Comparison of ENCODE assay signal across 13 cellular contexts in the genomic region with DNA sequence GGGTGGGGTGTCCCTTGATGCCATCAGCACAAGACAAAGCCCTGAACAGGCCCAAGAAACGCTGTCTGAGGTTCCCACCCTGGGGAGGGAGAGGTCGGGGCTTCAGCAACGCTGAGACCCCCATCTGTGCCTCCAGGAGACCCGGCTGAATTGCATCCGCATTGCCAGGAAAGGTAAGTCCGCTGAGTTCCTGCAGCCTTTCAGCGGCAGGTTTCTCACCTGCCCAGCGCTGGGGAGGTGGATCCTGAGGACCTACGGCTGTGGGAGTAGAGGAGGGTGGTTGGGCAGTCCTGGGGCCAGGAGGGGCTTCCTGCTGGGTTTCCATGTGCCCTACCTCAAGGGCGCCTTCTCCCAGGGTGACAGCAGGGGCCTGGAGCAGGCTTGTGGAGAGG. TPM values are rescaled to one million over a fixed set of nuclear protein-coding genes. Genes with fewer than 3 reads are reported as not detected.
DNase-seq lines count a peak whose midpoint lies in the region; ATAC-seq and TF ChIP-seq lines count a peak whose summit lies in the region.
"Had no signal": no experiment of that assay in that cellular context is flagged by ENCODE, and none has a peak within 500 bp of the region (broad histone marks: within the 10 kb centered on the region; RNA-seq: fewer than 3 reads in every experiment).

No MANE protein-coding gene starts in this region.

- H3K9ac ChIP-seq in DND-41 (ENCODE audit: low read depth, low read length) (no peak overlapping the region), MM.1S (ENCODE audit: low read length) (no peak overlapping the region), endodermal cell (ENCODE audit: extremely low read depth, low read length, poor library complexity, severe bottlenecking) (no peak overlapping the region), neural progenitor cell (peak overlapping the region; percentile 21)

- peaks cover 4% of the 10 kb centered on the region for H3K36me3 Mint-ChIP-seq in endodermal cell (ENCODE audit: low read depth)
- H3K36me3 Mint-ChIP-seq in neural progenitor cell: peaks cover 2% of the 10 kb centered on the region
- H3K36me3 Mint-ChIP-seq: activated naive CD4-positive, alpha-beta T cell treated with anti-CD3 and anti-CD28 coated beads, Interleukin-2, amount 50 U/mL, for 24 hours; immature natural killer cell; stimulated activated naive B cell treated with anti-CD40 and anti-IgM and Interleukin-4, amounts not matched to agents 10 μg/mL and 1 μg/mL and 100 μg/mL, for 72 hours had no signal

- ATAC-seq in DND-41 (ENCODE audit: insufficient read depth, low read depth) (no peak), HG03159 (IDR thresholded peaks at IDR 0.05; ENCODE audit: unreplicated experiment) (no peak)

- peak overlapping the region; percentile 33; the same call in 1 of the 2 replicates for H2AFZ ChIP-seq in DND-41 (ENCODE audit: low read depth, low read length)
- peak overlapping the region; percentile 97 for H2AFZ ChIP-seq in MM.1S (ENCODE audit: low read length)
- H2AFZ ChIP-seq in neural progenitor cell (replicated peaks): peak overlapping the region; percentile 68

- no peaks in the 10 kb centered on the region for H3F3A ChIP-seq in MM.1S (ENCODE audit: insufficient read depth, low read length)
- peaks cover 23% of the 10 kb centered on the region for H3F3A ChIP-seq in neural progenitor cell (ENCODE audit: low read depth)

- TF ChIP-seq CTCF in DND-41 (IDR thresholded peaks at IDR 0.05; ENCODE audit: borderline replicate concordance, extremely low read depth, low read length, poor library complexity, severe bottlenecking) (no peak), MM.1S (IDR thresholded peaks at IDR 0.05; ENCODE audit: low read length) (no peak), endodermal cell (conservative IDR thresholded peaks at IDR 0.05) (no peak), neural progenitor cell (IDR thresholded peaks at IDR 0.05) (no peak), transverse colon (IDR thresholded peaks at IDR 0.05) (no peak)

- no peak for TF ChIP-seq POLR2A in transverse colon (IDR thresholded peaks at IDR 0.05)

- 62 to 70% methylated on average over 6 to 10 of the region's 10 CpGs for WGBS in endodermal cell (ENCODE audit: insufficient coverage in 1 of 2, insufficient read length in 1 of 2), 2 experiments
- 86% methylated on average over 10 of the region's 10 CpGs; no CpG with 5 or more reads in 1 of the 2 donors for WGBS in transverse colon (ENCODE audit: low coverage in 1 of 2), 2 donors

- H3K9me2 ChIP-seq in MM.1S (replicated peaks; ENCODE audit: insufficient read depth, low read length): no peaks in the 10 kb centered on the region

- intact Hi-C loops in transverse colon (cut with DNase I; ENCODE audit: low total_unique reads): no loop called here

- H4K20me1 ChIP-seq in DND-41 (ENCODE audit: insufficient read depth, low read length): peaks cover 3% of the 10 kb centered on the region; the same call in 1 of the 2 replicates
- no peaks in the 10 kb centered on the region for H4K20me1 ChIP-seq in MM.1S (ENCODE audit: insufficient read depth, low read length)
- no peaks in the 10 kb centered on the region for H4K20me1 ChIP-seq in neural progenitor cell (ENCODE audit: low read depth)

- no peak for TF ChIP-seq EP300 in transverse colon (IDR thresholded peaks at IDR 0.05; ENCODE audit: low read depth)

- peak overlapping the region; percentile 93 for H3K27ac Mint-ChIP-seq in endodermal cell
- H3K27ac Mint-ChIP-seq in neural progenitor cell: peak overlapping the region; percentile 99
- H3K27ac Mint-ChIP-seq: activated naive CD4-positive, alpha-beta T cell treated with anti-CD3 and anti-CD28 coated beads, Interleukin-2, amount 50 U/mL, for 24 hours; stimulated activated naive B cell treated with anti-CD40 and anti-IgM and Interleukin-4, amounts not matched to agents 10 μg/mL and 1 μg/mL and 100 μg/mL, for 72 hours had no signal

- DNase-seq in DND-41: no peak
- DNase-seq in MM.1S: no peak
- no peak for DNase-seq in endodermal cell
- no peak for DNase-seq in neural progenitor cell (ENCODE audit: low spot score)
- no peak for DNase-seq in DMS79 treated with DMSO at 0.1 percent for 48 hours (lab: John Stamatoyannopoulos, UW)
- no peak for DNase-seq in transverse colon
- DNase-seq: effector CD4-positive, alpha-beta T cell; stimulated activated naive B cell treated with anti-CD40 and anti-IgM and Interleukin-4, amounts not matched to agents 10 μg/mL and 1 μg/mL and 100 μg/mL, for 72 hours had no signal

- H3K4me2 ChIP-seq in DND-41 (ENCODE audit: insufficient read depth, low read length) (no peak overlapping the region), MM.1S (ENCODE audit: low read depth, low read length) (peak overlapping the region; percentile 50; the same call in 1 of the 2 replicates), neural progenitor cell (peak overlapping the region; percentile 96)

- H3K4me3 ChIP-seq in DND-41 (ENCODE audit: low read depth in 1 of 2, low read length in 2 of 2) (no peak overlapping the region), MM.1S (ENCODE audit: low read length) (peak overlapping the region; percentile 31; the same call in 1 of the 2 replicates), endodermal cell (ENCODE audit: low read length) (peak overlapping the region; percentile 72), neural progenitor cell (peak overlapping the region; percentile 57), transverse colon (no peak overlapping the region)
- H3K4me3 ChIP-seq: vagina had no signal

- no peaks in the 10 kb centered on the region for H3K36me3 ChIP-seq in DND-41 (ENCODE audit: insufficient read depth, low read length)
- no peaks in the 10 kb centered on the region for H3K36me3 ChIP-seq in MM.1S (replicated peaks; ENCODE audit: insufficient read depth, low read length)
- no peaks in the 10 kb centered on the region for H3K36me3 ChIP-seq in endodermal cell (ENCODE audit: control insufficient read depth, insufficient read depth, low read length)
- no peaks in the 10 kb centered on the region for H3K36me3 ChIP-seq in neural progenitor cell
- H3K36me3 ChIP-seq in transverse colon: no peaks in the 10 kb centered on the region

- H3K27me3 Mint-ChIP-seq in endodermal cell (ENCODE audit: insufficient read depth) (no peaks in the 10 kb centered on the region), neural progenitor cell (ENCODE audit: insufficient read depth, low read depth) (peaks cover 7% of the 10 kb centered on the region)
- H3K27me3 Mint-ChIP-seq: activated naive CD4-positive, alpha-beta T cell treated with anti-CD3 and anti-CD28 coated beads, Interleukin-2, amount 50 U/mL, for 24 hours had no signal

- H3K4me1 ChIP-seq in DND-41 (ENCODE audit: insufficient read depth, low read length): no peaks in the 10 kb centered on the region
- no peaks in the 10 kb centered on the region for H3K4me1 ChIP-seq in MM.1S (ENCODE audit: low read length)
- H3K4me1 ChIP-seq in endodermal cell (ENCODE audit: control insufficient read depth, insufficient read depth, low read length): peaks cover 6% of the 10 kb centered on the region
- H3K4me1 ChIP-seq in neural progenitor cell: peaks cover 17% of the 10 kb centered on the region
- H3K4me1 ChIP-seq in transverse colon: no peaks in the 10 kb centered on the region

- H3K27me3 ChIP-seq in DND-41 (ENCODE audit: insufficient read depth, low read length, poor library complexity) (no peaks in the 10 kb centered on the region), MM.1S (replicated peaks; ENCODE audit: insufficient read depth, low read length) (peaks cover 67% of the 10 kb centered on the region), endodermal cell (ENCODE audit: control insufficient read depth, insufficient read depth, low read length, poor library complexity, severe bottlenecking) (no peaks in the 10 kb centered on the region), neural progenitor cell (no peaks in the 10 kb centered on the region), transverse colon (no peaks in the 10 kb centered on the region)
- H3K27me3 ChIP-seq: vagina had no signal

- no peaks in the 10 kb centered on the region for H3K79me2 ChIP-seq in DND-41 (ENCODE audit: insufficient read depth, low read length)
- H3K79me2 ChIP-seq in MM.1S (ENCODE audit: low read length): no peaks in the 10 kb centered on the region
- no peaks in the 10 kb centered on the region for H3K79me2 ChIP-seq in neural progenitor cell (ENCODE audit: low read depth)

- H3K27ac ChIP-seq in DND-41 (ENCODE audit: low read length) (no peak overlapping the region), MM.1S (ENCODE audit: low read length) (no peak overlapping the region), endodermal cell (ENCODE audit: low read depth, low read length) (no peak overlapping the region), neural progenitor cell (peak overlapping the region; percentile 79), transverse colon (no peak overlapping the region)
- H3K27ac ChIP-seq: vagina, VCaP had no signal

- H3K4me1 Mint-ChIP-seq in endodermal cell: peaks cover 24% of the 10 kb centered on the region
- H3K4me1 Mint-ChIP-seq in neural progenitor cell: peaks cover 33% of the 10 kb centered on the region
- H3K4me1 Mint-ChIP-seq: activated naive CD4-positive, alpha-beta T cell treated with anti-CD3 and anti-CD28 coated beads, Interleukin-2, amount 50 U/mL, for 24 hours had no signal

- no peaks in the 10 kb centered on the region for H3K9me3 ChIP-seq in DND-41 (ENCODE audit: insufficient read depth, low read length, severe bottlenecking)
- no peaks in the 10 kb centered on the region for H3K9me3 ChIP-seq in MM.1S (replicated peaks; ENCODE audit: insufficient read depth, low read length)
- H3K9me3 ChIP-seq in endodermal cell (ENCODE audit: control insufficient read depth, low read length): no peaks in the 10 kb centered on the region
- H3K9me3 ChIP-seq in neural progenitor cell (ENCODE audit: low read depth): no peaks in the 10 kb centered on the region
- no peaks in the 10 kb centered on the region for H3K9me3 ChIP-seq in transverse colon
- H3K9me3 ChIP-seq: vagina had no signal

- H3K4me3 Mint-ChIP-seq in endodermal cell (peak overlapping the region; percentile 49), neural progenitor cell (peak overlapping the region; percentile 83)
- H3K4me3 Mint-ChIP-seq: activated naive CD4-positive, alpha-beta T cell treated with anti-CD3 and anti-CD28 coated beads, Interleukin-2, amount 50 U/mL, for 24 hours had no signal

- H3K9me3 Mint-ChIP-seq in endodermal cell (no peaks in the 10 kb centered on the region), neural progenitor cell (no peaks in the 10 kb centered on the region)
- H3K9me3 Mint-ChIP-seq: activated naive CD4-positive, alpha-beta T cell treated with anti-CD3 and anti-CD28 coated beads, Interleukin-2, amount 50 U/mL, for 24 hours; immature natural killer cell; stimulated activated naive B cell treated with anti-CD40 and anti-IgM and Interleukin-4, amounts not matched to agents 10 μg/mL and 1 μg/mL and 100 μg/mL, for 72 hours had no signal

- in situ Hi-C loops in transverse colon (cut with MboI; ENCODE audit: low pct_ligation_motif_present in 1 of 4, low pct_unique_long_range_greater_than_20kb in 1 of 4, low sequenced_read_pairs in 3 of 4): no loop called here

RNA-seq across cellular contexts. Expression of a gene that starts 47.5 kb away (rescaled TPM):
- 10 to 100 TPM; 49.8 to 73.1 TPM for total RNA-seq in endodermal cell
- polyA plus RNA-seq in endodermal cell (2013, experiment 1 of 2): 39.5 TPM
- 36.6 TPM for polyA plus RNA-seq in endodermal cell (2013, experiment 2 of 2)
- 29.5 and 68.9 TPM in 2 replicates for total RNA-seq in neural progenitor cell (ENCODE audit: low replicate concordance)
- total RNA-seq in transverse colon: 1 to 10 TPM; 5.6 to 9.7 (median 7.4) TPM
- polyA plus RNA-seq: immature natural killer cell had no signal

RNA-seq across cellular contexts. Expression of a gene that starts 53.1 kb away (rescaled TPM):
- total RNA-seq in endodermal cell: 10 to 100 TPM; 33.3 to 38.2 TPM
- 35.9 TPM for polyA plus RNA-seq in endodermal cell (2013, experiment 1 of 2)
- polyA plus RNA-seq in endodermal cell (2013, experiment 2 of 2): 30.3 TPM
- 11.7 and 22.0 TPM in 2 replicates for total RNA-seq in neural progenitor cell (ENCODE audit: low replicate concordance)
- total RNA-seq in transverse colon: 10 to 100 TPM in 2 of 4 donors, 1 to 10 TPM in 1, not detected in 1; 5.2 to 16.0 (median 12.2) TPM

Comparison
In these comparisons a context has a peak if more than half of its experiments do, and no peak if none do; other contexts are left out.
1. H2AFZ ChIP-seq: peak in every context shown above with its lines; median percentile 97 in MM.1S; 68 in neural progenitor cell; 33 in DND-41.
2. H3K4me3 ChIP-seq: peak in MM.1S (single experiment), endodermal cell (single experiment) and neural progenitor cell (single experiment); none in DND-41 (0 of 2) and transverse colon (0 of 4).